25 cellular contexts compared by ENCODE assay signal in the genomic region with DNA sequence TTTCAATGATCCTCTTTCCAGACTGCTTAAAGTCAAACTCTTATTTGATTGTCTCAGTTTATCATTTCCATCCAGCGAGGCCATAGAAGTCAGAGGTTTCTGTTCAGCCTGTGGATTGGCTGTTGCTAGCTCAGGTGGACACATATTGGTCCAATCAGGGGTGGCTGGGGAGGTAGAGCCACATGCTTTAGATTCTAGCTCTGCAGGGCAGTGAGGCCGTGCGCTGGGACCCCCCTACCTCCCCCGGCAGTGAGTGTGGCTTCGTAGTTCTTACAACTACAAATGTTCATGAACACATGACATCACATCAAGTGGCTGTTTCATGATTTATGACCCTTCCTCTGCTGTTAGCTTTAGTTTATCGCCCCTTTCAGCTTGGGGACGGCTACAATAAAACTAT. TPM values are rescaled to one million over a fixed set of nuclear protein-coding genes. Genes with fewer than 3 reads are reported as not detected.
DNase-seq lines count a peak whose midpoint lies in the region; ATAC-seq, FAIRE-seq and TF ChIP-seq lines count a peak whose summit lies in the region.
"Had no signal": no experiment of that assay in that cellular context is flagged by ENCODE, and none has a peak within 500 bp of the region (broad histone marks: within the 10 kb centered on the region; RNA-seq: fewer than 3 reads in every experiment).

No MANE protein-coding gene starts in this region.

- H3K27me3 ChIP-seq in aorta (ENCODE audit: control insufficient read depth in 1 of 2, insufficient read depth in 2 of 2, low read length in 1 of 2), result peaks cover 0 to 2% of the 10 kb centered on the region in 2 donors
- H3K27me3 ChIP-seq: BLaER1 had no signal

- TF ChIP-seq CTCF in retinal pigment epithelial cell (conservative IDR thresholded peaks at IDR 0.05; ENCODE audit: low read depth, low read length), result no peak

- H3K27ac ChIP-seq in aorta (ENCODE audit: low read depth in 1 of 2, low read length in 2 of 2), result no peak overlapping the region
- H3K27ac ChIP-seq: BLaER1, KMS-11, PC-9 had no signal

- H3K4me1 ChIP-seq in aorta (ENCODE audit: control insufficient read depth in 1 of 2, insufficient read depth in 2 of 2, low read length in 2 of 2), result no peaks in the 10 kb centered on the region

- intact Hi-C loops in aorta (cut with DNase I), result no loop called here

- DNase-seq in HTR-8/SVneo (ENCODE audit: insufficient read length, low spot score), result no peak
- DNase-seq in SK-N-DZ (ENCODE audit: low spot score), result peak; percentile 65
- DNase-seq in retinal pigment epithelial cell (ENCODE audit: low read depth), result no peak
- no peak for DNase-seq in GF-D8 (lab: John Stamatoyannopoulos, UW)
- no peak for DNase-seq in NCI-H1694 treated with DMSO at 0.1 percent for 48 hours (lab: John Stamatoyannopoulos, UW)
- DNase-seq in aorta, result no peak
- DNase-seq: CD4-positive, alpha-beta T cell; COR-L47; DMS79; GOT3; NCI-H1105; NCI-H146; NCI-H2029 treated with DMSO at 0.1 percent for 48 hours; NCI-H226; NCI-H510A treated with DMSO at 0.1 percent for 48 hours; NCI-H748 treated with DMSO at 0.1 percent for 48 hours; RPMI8226; SHP77 had no signal

- H3K36me3 ChIP-seq in aorta (ENCODE audit: control insufficient read depth in 1 of 2, insufficient read depth in 2 of 2, low read length in 1 of 2), result no peaks in the 10 kb centered on the region
- H3K36me3 ChIP-seq: BLaER1 had no signal

- WGBS in aorta, 2 donors, result 17% methylated on average over 7 of the region's 7 CpGs

- FAIRE-seq in HTR-8/SVneo (lab: Jason Lieb, UNC) (peak; percentile 20), islet of Langerhans (lab: Jason Lieb, UNC) (peak; percentile 27)
- FAIRE-seq: GM12878 had no signal

- H3K4me3 ChIP-seq in retinal pigment epithelial cell (ENCODE audit: low read length) (peak overlapping the region; percentile 2), aorta (ENCODE audit: low read length in 2 of 2) (no peak overlapping the region)
- H3K4me3 ChIP-seq: BLaER1, GM12878, PC-9 had no signal

- H3K9me3 ChIP-seq in aorta (ENCODE audit: control insufficient read depth, low read length), result no peaks in the 10 kb centered on the region
- H3K9me3 ChIP-seq: BLaER1 had no signal

- ATAC-seq in GM19324 (IDR thresholded peaks at IDR 0.05; ENCODE audit: low FRiP score, unreplicated experiment) (no peak), aorta (ENCODE audit: low FRiP score) (no peak)
- ATAC-seq: GM12878, SK-N-SH treated with all-trans-retinoic acid at 6 μM for 48 hours had no signal

RNA-seq across cellular contexts. Expression of gene APOD, which starts 18.0 kb away (rescaled TPM):
- polyA plus RNA-seq in SK-N-DZ (2014; cell fraction: cytosol; rRNA removed), result not detected in 2 replicates
- polyA plus RNA-seq in SK-N-DZ (2014; cell fraction: nucleus; rRNA removed), result not detected in 2 replicates
- 100 to 1,000 TPM; 301 to 596 TPM for total RNA-seq in aorta
- polyA plus RNA-seq in aorta, result 10 to 100 TPM in 1 of 2 donors, 1 to 10 TPM in 1; 6.4 to 17.3 TPM
- total RNA-seq: CD4-positive, alpha-beta T cell had no signal

RNA-seq across cellular contexts. Expression of gene PPP1R2, which starts 22.6 kb away (rescaled TPM):
- polyA plus RNA-seq in SK-N-DZ (2014; cell fraction: cytosol; rRNA removed), result 19.3 and 23.1 TPM in 2 replicates
- 18.1 and 19.2 TPM in 2 replicates for polyA plus RNA-seq in SK-N-DZ (2014; cell fraction: nucleus; rRNA removed)
- total RNA-seq in aorta, result 10 to 100 TPM; 53.0 to 55.4 TPM
- 10 to 100 TPM; 31.3 to 50.0 TPM for polyA plus RNA-seq in aorta
